ENCODE assay signal across 2 cellular contexts in the genomic region with DNA sequence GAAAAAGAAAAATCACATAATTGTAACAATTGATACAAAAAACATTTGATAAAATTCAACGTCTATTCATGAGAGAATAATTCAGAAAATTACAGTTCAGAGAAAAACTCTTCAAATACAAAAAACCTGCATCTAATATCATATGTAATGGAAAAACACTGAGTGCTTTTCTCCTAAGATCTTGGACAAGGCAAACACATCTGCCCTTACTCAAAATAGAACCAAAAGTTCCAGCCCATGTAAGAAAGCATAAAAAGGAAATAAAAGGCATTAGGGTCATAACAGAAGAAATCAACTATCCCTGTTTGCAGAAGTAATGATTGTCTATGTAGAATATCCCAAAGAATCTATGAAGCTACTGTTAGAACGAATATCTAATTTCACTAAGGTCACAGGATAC.
TF ChIP-seq lines count a peak whose summit lies in the region.

No MANE protein-coding gene starts in this region.

TF ChIP-seq in liver, 16 proteins besides CTCF, POLR2A, EP300 and RAD21 (continued from another document):
- TF ChIP-seq, protein P1, sequence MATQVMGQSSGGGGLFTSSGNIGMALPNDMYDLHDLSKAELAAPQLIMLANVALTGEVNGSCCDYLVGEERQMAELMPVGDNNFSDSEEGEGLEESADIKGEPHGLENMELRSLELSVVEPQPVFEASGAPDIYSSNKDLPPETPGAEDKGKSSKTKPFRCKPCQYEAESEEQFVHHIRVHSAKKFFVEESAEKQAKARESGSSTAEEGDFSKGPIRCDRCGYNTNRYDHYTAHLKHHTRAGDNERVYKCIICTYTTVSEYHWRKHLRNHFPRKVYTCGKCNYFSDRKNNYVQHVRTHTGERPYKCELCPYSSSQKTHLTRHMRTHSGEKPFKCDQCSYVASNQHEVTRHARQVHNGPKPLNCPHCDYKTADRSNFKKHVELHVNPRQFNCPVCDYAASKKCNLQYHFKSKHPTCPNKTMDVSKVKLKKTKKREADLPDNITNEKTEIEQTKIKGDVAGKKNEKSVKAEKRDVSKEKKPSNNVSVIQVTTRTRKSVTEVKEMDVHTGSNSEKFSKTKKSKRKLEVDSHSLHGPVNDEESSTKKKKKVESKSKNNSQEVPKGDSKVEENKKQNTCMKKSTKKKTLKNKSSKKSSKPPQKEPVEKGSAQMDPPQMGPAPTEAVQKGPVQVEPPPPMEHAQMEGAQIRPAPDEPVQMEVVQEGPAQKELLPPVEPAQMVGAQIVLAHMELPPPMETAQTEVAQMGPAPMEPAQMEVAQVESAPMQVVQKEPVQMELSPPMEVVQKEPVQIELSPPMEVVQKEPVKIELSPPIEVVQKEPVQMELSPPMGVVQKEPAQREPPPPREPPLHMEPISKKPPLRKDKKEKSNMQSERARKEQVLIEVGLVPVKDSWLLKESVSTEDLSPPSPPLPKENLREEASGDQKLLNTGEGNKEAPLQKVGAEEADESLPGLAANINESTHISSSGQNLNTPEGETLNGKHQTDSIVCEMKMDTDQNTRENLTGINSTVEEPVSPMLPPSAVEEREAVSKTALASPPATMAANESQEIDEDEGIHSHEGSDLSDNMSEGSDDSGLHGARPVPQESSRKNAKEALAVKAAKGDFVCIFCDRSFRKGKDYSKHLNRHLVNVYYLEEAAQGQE (IDR thresholded peaks at IDR 0.05), result no peak
- TF ChIP-seq, protein P2, sequence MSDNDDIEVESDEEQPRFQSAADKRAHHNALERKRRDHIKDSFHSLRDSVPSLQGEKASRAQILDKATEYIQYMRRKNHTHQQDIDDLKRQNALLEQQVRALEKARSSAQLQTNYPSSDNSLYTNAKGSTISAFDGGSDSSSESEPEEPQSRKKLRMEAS (IDR thresholded peaks at IDR 0.05), result no peak
TF ChIP-seq in liver: peak in this region for 1.

TF ChIP-seq in HepG2, 621 proteins besides CTCF, POLR2A, EP300 and RAD21 (continued from another document):
- TF ChIP-seq MYNN (CRISPR knock-in tag; IDR thresholded peaks at IDR 0.05; ENCODE audit: low read depth), result no peak
- no peak for TF ChIP-seq CBFB (CRISPR knock-in tag; IDR thresholded peaks at IDR 0.05)
